Comparison of ENCODE assay signal across 22 cellular contexts in genomic region chr2:238786792-238787490, GRCh38.
DNase-seq lines count a peak whose midpoint lies in the region; TF ChIP-seq lines count a peak whose summit lies in the region.
"Had no signal": no experiment of that assay in that cellular context is flagged by ENCODE, and none has a peak within 500 bp of the region (broad histone marks: within the 10 kb centered on the region; RNA-seq: fewer than 3 reads in every experiment).

No MANE protein-coding gene starts in this region.

- no peak overlapping the region for H2BK12ac ChIP-seq in neuronal stem cell (ENCODE audit: low read length)

- no peak overlapping the region for H4K8ac ChIP-seq in neuronal stem cell (ENCODE audit: low read depth, low read length)

- intact Hi-C loops in esophagus squamous epithelium (cut with DNase I) (loop anchor here (10.0 kb wide), 2 partner anchors 272 to 422 kb away; no protein-coding TSS in a partner anchor), spleen (cut with DNase I; ENCODE audit: low total_unique reads) (loop anchor here (5.0 kb wide), 1 partner anchor 415 kb away; no protein-coding TSS in a partner anchor)

- H2BK15ac ChIP-seq in neuronal stem cell (ENCODE audit: low read length), result no peak overlapping the region

- TF ChIP-seq CTCF in esophagus squamous epithelium (IDR thresholded peaks at IDR 0.05) (no peak), spleen (IDR thresholded peaks at IDR 0.05 in 8 of 11, conservative IDR thresholded peaks at IDR 0.05 in 3 of 11) (no peak)

- H2AFZ ChIP-seq in neuronal stem cell (ENCODE audit: low read length), result no peak overlapping the region

- WGBS in esophagus squamous epithelium, 2 donors, result 78 to 79% methylated on average over 24 to 29 of the region's 29 CpGs
- WGBS in neuronal stem cell (ENCODE audit: extremely low coverage in 2 of 2, insufficient read length in 2 of 2, insufficient replicate concordance in 1 of 2), 2 donors, result no CpG with 5 or more reads among the region's 29 CpGs
- WGBS in spleen, 5 donors, result 84 to 89% (median 87%) methylated on average over 29 of the region's 29 CpGs

- H3K18ac ChIP-seq in neuronal stem cell (ENCODE audit: low read length), result no peak overlapping the region

- H2AK5ac ChIP-seq in neuronal stem cell (ENCODE audit: low read depth, low read length), result peak overlapping the region; percentile 24

- H3K27ac ChIP-seq in esophagus squamous epithelium (peak overlapping the region in 3 of 4 donors; percentile 0 to 76 (median 71)), neuronal stem cell (replicated peaks; ENCODE audit: low read length) (no peak overlapping the region), spleen (no peak overlapping the region)
- H3K27ac ChIP-seq: foreskin keratinocyte, lower lobe of right lung, right lobe of liver had no signal

- H3K4me2 ChIP-seq in neuronal stem cell (ENCODE audit: insufficient read depth, low read length, poor library complexity, severe bottlenecking), result no peak overlapping the region

- DNase-seq in AG20443 (ENCODE audit: low spot score) (peak; percentile 39), GM04504 (ENCODE audit: low read depth) (peak; percentile 70), esophagus squamous epithelium (lab: John Stamatoyannopoulos, UW) (no peak), neuronal stem cell (ENCODE audit: low spot score) (no peak), SKM-1 (lab: John Stamatoyannopoulos, UW; ENCODE audit: unreplicated experiment) (no peak), epidermal melanocyte (ENCODE audit: insufficient read length, low spot score) (no peak), UCSD-AML1 (lab: John Stamatoyannopoulos, UW; ENCODE audit: unreplicated experiment) (no peak), spleen (no peak)
- DNase-seq: activated CD4-positive, alpha-beta T cell treated with anti-CD3 and anti-CD28 coated beads, Interleukin-2, amount 50 U/mL, for 4 hours; activated CD4-positive, CD25-positive, alpha-beta regulatory T cell; activated naive CD4-positive, alpha-beta T cell; activated T-cell treated with anti-CD3 and anti-CD28 coated beads, Interleukin-2, amount 50 U/mL, for 72 hours; CD4-positive, alpha-beta T cell; foreskin keratinocyte; lower lobe of right lung; NCI-H1694 treated with DMSO at 0.1 percent for 48 hours; NCI-H510A treated with DMSO at 0.1 percent for 48 hours; right lobe of liver; stimulated activated CD4-positive, alpha-beta T cell treated with anti-CD3 and anti-CD28 coated beads, Interleukin-15, amount 100 ng/mL, for 24 hours; stimulated activated naive B cell treated with anti-CD40 and anti-IgM and Interleukin-4, amounts not matched to agents 10 μg/mL and 1 μg/mL and 100 μg/mL, for 72 hours had no signal

- TF ChIP-seq POLR2A in esophagus squamous epithelium (IDR thresholded peaks at IDR 0.05) (no peak), spleen (IDR thresholded peaks at IDR 0.05) (no peak)

- H3K79me1 ChIP-seq in neuronal stem cell (ENCODE audit: low read depth, low read length), result no peaks in the 10 kb centered on the region

- H3K27me3 ChIP-seq in esophagus squamous epithelium (no peaks in the 10 kb centered on the region), neuronal stem cell (ENCODE audit: control insufficient read depth in 3 of 3, insufficient read depth in 3 of 3, low read depth in 1 of 3, low read length in 3 of 3) (no peaks in the 10 kb centered on the region), spleen (replicated peaks in 1 of 7) (peaks cover 0 to 28% (median 0%) of the 10 kb centered on the region in 7 donors)
- H3K27me3 ChIP-seq: foreskin keratinocyte, right lobe of liver had no signal

- no peak overlapping the region for H3K4ac ChIP-seq in neuronal stem cell (ENCODE audit: low read length)

- H2BK5ac ChIP-seq in neuronal stem cell (ENCODE audit: low read length), result no peak overlapping the region

- no peak overlapping the region for H3K23ac ChIP-seq in neuronal stem cell (ENCODE audit: low read depth, low read length, poor library complexity)

- H2BK120ac ChIP-seq in neuronal stem cell (ENCODE audit: low read depth, low read length), result no peak overlapping the region

- peak overlapping the region in 1 of 4 donors; percentile 21 for H3K4me3 ChIP-seq in esophagus squamous epithelium
- no peak overlapping the region for H3K4me3 ChIP-seq in neuronal stem cell (ENCODE audit: low read length in 2 of 2)
- H3K4me3 ChIP-seq in spleen, result no peak overlapping the region
- H3K4me3 ChIP-seq: HAP-1, lower lobe of right lung, mucosa of descending colon, right lobe of liver had no signal

- no peak overlapping the region for H3K14ac ChIP-seq in neuronal stem cell (ENCODE audit: low read length)

- no peak overlapping the region for H4K91ac ChIP-seq in neuronal stem cell (ENCODE audit: low read depth, low read length, poor library complexity)

- H3K9me3 ChIP-seq in esophagus squamous epithelium (no peaks in the 10 kb centered on the region), neuronal stem cell (replicated peaks in 1 of 2; ENCODE audit: control insufficient read depth in 2 of 2, insufficient read depth in 1 of 2, low read depth in 1 of 2, low read length in 2 of 2) (peaks cover 0 to 2% of the 10 kb centered on the region in 2 donors), spleen (peaks cover 0 to under 1% (median 0%) of the 10 kb centered on the region in 8 donors)
- H3K9me3 ChIP-seq: HAP-1, lower lobe of right lung, mucosa of descending colon, right lobe of liver had no signal

- H3K4me1 ChIP-seq in esophagus squamous epithelium (peaks cover 0 to 5% (median 3%) of the 10 kb centered on the region in 3 donors), neuronal stem cell (ENCODE audit: control insufficient read depth in 2 of 2, insufficient read depth in 1 of 2, low read depth in 1 of 2, low read length in 2 of 2) (peaks cover 2 to 9% of the 10 kb centered on the region in 2 donors), spleen (peaks cover 0 to 6% (median 0%) of the 10 kb centered on the region in 6 donors)
- H3K4me1 ChIP-seq: foreskin keratinocyte, HAP-1, right lobe of liver had no signal

- no peaks in the 10 kb centered on the region for H3K36me3 ChIP-seq in esophagus squamous epithelium
- no peaks in the 10 kb centered on the region for H3K36me3 ChIP-seq in neuronal stem cell (replicated peaks in 1 of 2; ENCODE audit: control insufficient read depth in 2 of 2, insufficient read depth in 2 of 2, low read length in 2 of 2)
- no peaks in the 10 kb centered on the region for H3K36me3 ChIP-seq in spleen
- H3K36me3 ChIP-seq: HAP-1, lower lobe of right lung, right lobe of liver had no signal

- H3K9ac ChIP-seq in neuronal stem cell (ENCODE audit: low read depth, low read length, poor library complexity), result no peak overlapping the region

Comparison
In these comparisons a context has a peak if more than half of its experiments do, and no peak if none do; other contexts are left out.
1. DNase-seq: peak in AG20443 (single experiment) and GM04504 (single experiment); none in esophagus squamous epithelium (single experiment), neuronal stem cell (single experiment), SKM-1 (single experiment), epidermal melanocyte (single experiment), UCSD-AML1 (single experiment) and spleen (single experiment).
2. H3K27ac ChIP-seq: peak in esophagus squamous epithelium (3 of 4); none in neuronal stem cell (single experiment) and spleen (0 of 8).